In the genomic region with DNA sequence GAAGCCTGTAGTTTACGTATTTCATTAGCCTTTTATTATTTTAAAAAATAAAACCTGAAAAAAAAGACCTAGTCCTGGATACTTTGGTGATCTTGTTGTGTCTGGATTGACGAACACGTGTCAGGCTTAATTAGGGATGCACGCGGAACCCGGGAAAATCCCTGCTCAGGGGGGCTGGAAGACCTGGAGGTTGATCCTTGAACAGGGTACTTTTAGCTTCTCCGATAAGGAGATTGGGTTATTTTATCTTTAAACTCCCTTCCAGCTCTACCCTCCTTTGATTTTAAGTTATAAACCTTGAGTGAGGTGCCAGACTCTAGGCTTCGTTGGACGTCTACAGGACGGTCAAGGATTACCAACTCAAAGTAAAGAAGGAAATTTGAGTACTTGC, we compare ENCODE assay signal across 8 cellular contexts. TPM values are rescaled to one million over a fixed set of nuclear protein-coding genes. Genes with fewer than 3 reads are reported as not detected.
DNase-seq lines count a peak whose midpoint lies in the region; ATAC-seq and TF ChIP-seq lines count a peak whose summit lies in the region.

No MANE protein-coding gene starts in this region.

- no peaks in the 10 kb centered on the region for H4K20me1 ChIP-seq in BLaER1 treated with 17β-estradiol and CSF1 and Interleukin-3, amounts not matched to agents 10 nM and 100 nM
- no peaks in the 10 kb centered on the region for H4K20me1 ChIP-seq in fibroblast of lung (ENCODE audit: control insufficient read depth, extremely low read depth, insufficient read depth, low read length)

- peaks cover 14 to 28% (median 17%) of the 10 kb centered on the region in 10 experiments for H3K4me1 ChIP-seq in BLaER1 treated with 17β-estradiol and CSF1 and Interleukin-3, amounts not matched to agents 10 nM and 100 nM
- peaks cover 5% of the 10 kb centered on the region for H3K4me1 ChIP-seq in NT2/D1 (ENCODE audit: insufficient read depth, insufficient read length)
- peaks cover 7% of the 10 kb centered on the region for H3K4me1 ChIP-seq in fibroblast of lung (ENCODE audit: control insufficient read depth, extremely low read depth, insufficient read depth, low read length)
- no peaks in the 10 kb centered on the region for H3K4me1 ChIP-seq in parathyroid adenoma

- ATAC-seq in GM21526 (IDR thresholded peaks at IDR 0.05; ENCODE audit: low FRiP score, unreplicated experiment) = peak; percentile 18

- H3K79me2 ChIP-seq in fibroblast of lung (ENCODE audit: control insufficient read depth, insufficient read depth, low read length) (peaks cover 10% of the 10 kb centered on the region), parathyroid adenoma (peaks cover 3% of the 10 kb centered on the region)

- DNase-seq in NT2/D1 (ENCODE audit: low read depth, low spot score) = peak; percentile 20
- DNase-seq in fibroblast of lung (ENCODE audit: low read depth in 2 of 2) = no peak
- DNase-seq in NCI-H187 treated with DMSO at 0.1 percent for 48 hours (lab: John Stamatoyannopoulos, UW) = no peak
- DNase-seq in stimulated activated CD4-positive, alpha-beta T cell treated with anti-CD3 and anti-CD28 coated beads, Interleukin-1b, Interleukin-23, amount 100 ng/mL, for 48 hours = no peak
- DNase-seq in NCI-H1417 treated with DMSO at 0.1 percent for 48 hours (lab: John Stamatoyannopoulos, UW) = no peak

- peak overlapping the region; percentile 77 to 97 (median 87) for H3K4me3 ChIP-seq in BLaER1 treated with 17β-estradiol and CSF1 and Interleukin-3, amounts not matched to agents 10 nM and 100 nM
- peak overlapping the region; percentile 64 for H3K4me3 ChIP-seq in NT2/D1 (ENCODE audit: insufficient read length, low read depth)
- H3K4me3 ChIP-seq in fibroblast of lung (replicated peaks in 1 of 4; ENCODE audit: control extremely low read depth in 1 of 4, insufficient read depth in 1 of 4, low read depth in 3 of 4, low read length in 4 of 4) = peak overlapping the region; percentile 52 to 92 (median 92)
- H3K4me3 ChIP-seq in parathyroid adenoma (ENCODE audit: low read depth, low read length) = peak overlapping the region; percentile 94

- H3K4me2 ChIP-seq in BLaER1 treated with 17β-estradiol and CSF1 and Interleukin-3, amounts not matched to agents 10 nM and 100 nM = peak overlapping the region; percentile 68 to 88 (median 84)
- H3K4me2 ChIP-seq in fibroblast of lung (ENCODE audit: extremely low read depth, insufficient read depth, low read length) = peak overlapping the region; percentile 92
- H3K4me2 ChIP-seq in parathyroid adenoma (ENCODE audit: low read length) = peak overlapping the region; percentile 96

- H3K27ac ChIP-seq in BLaER1 treated with 17β-estradiol and CSF1 and Interleukin-3, amounts not matched to agents 10 nM and 100 nM = peak overlapping the region in 6 of 11 experiments; percentile 35 to 90 (median 62); a peak in 8 of 22 replicates
- H3K27ac ChIP-seq in fibroblast of lung (ENCODE audit: insufficient read depth, low read length) (peak overlapping the region; percentile 39), parathyroid adenoma (peak overlapping the region; percentile 20)

- no peaks in the 10 kb centered on the region for H3K27me3 ChIP-seq in BLaER1 treated with 17β-estradiol and CSF1 and Interleukin-3, amounts not matched to agents 10 nM and 100 nM
- no peaks in the 10 kb centered on the region for H3K27me3 ChIP-seq in NT2/D1 (ENCODE audit: insufficient read depth, insufficient read length)
- H3K27me3 ChIP-seq in fibroblast of lung (ENCODE audit: control insufficient read depth, insufficient read depth, low read length) = no peaks in the 10 kb centered on the region
- H3K27me3 ChIP-seq in parathyroid adenoma (ENCODE audit: control insufficient read depth, insufficient read depth, low read length) = no peaks in the 10 kb centered on the region

- peaks cover 17 to 52% (median 33%) of the 10 kb centered on the region in 11 experiments for H3K36me3 ChIP-seq in BLaER1 treated with 17β-estradiol and CSF1 and Interleukin-3, amounts not matched to agents 10 nM and 100 nM
- peaks cover 42% of the 10 kb centered on the region for H3K36me3 ChIP-seq in NT2/D1 (ENCODE audit: insufficient read depth, insufficient read length, low read length)
- peaks cover 2% of the 10 kb centered on the region for H3K36me3 ChIP-seq in fibroblast of lung (ENCODE audit: control insufficient read depth, insufficient read depth, low read length)
- H3K36me3 ChIP-seq in parathyroid adenoma (ENCODE audit: control insufficient read depth, insufficient read depth, low read length) = no peaks in the 10 kb centered on the region

- H2AFZ ChIP-seq in fibroblast of lung (ENCODE audit: low read length) (peak overlapping the region; percentile 99), parathyroid adenoma (peak overlapping the region; percentile 95)

- TF ChIP-seq CTCF in fibroblast of lung (conservative IDR thresholded peaks at IDR 0.05 in 1 of 2, IDR thresholded peaks at IDR 0.05 in 1 of 2; ENCODE audit: low read depth in 1 of 2, low read length in 2 of 2) (no peak), parathyroid adenoma (IDR thresholded peaks at IDR 0.05) (no peak)

- H3K9me3 ChIP-seq in BLaER1 treated with 17β-estradiol and CSF1 and Interleukin-3, amounts not matched to agents 10 nM and 100 nM (replicated peaks in 1 of 11) = peaks cover 7 to 18% (median 12%) of the 10 kb centered on the region in 11 experiments
- H3K9me3 ChIP-seq in NT2/D1 (ENCODE audit: insufficient read depth, low read length) (0 out of 2 replicates have a peak, but pooled peaks cover 2% of the 10 kb centered on the region), fibroblast of lung (ENCODE audit: control insufficient read depth, insufficient read depth, low read depth, low read length) (no peaks in the 10 kb centered on the region), parathyroid adenoma (ENCODE audit: control insufficient read depth, low read length) (no peaks in the 10 kb centered on the region)

- H3K9ac ChIP-seq in BLaER1 treated with 17β-estradiol and CSF1 and Interleukin-3, amounts not matched to agents 10 nM and 100 nM = peak overlapping the region; percentile 10 to 94 (median 88); a peak in 15 of 22 replicates
- peak overlapping the region; percentile 70 for H3K9ac ChIP-seq in NT2/D1 (ENCODE audit: insufficient read length, low read depth)
- peak overlapping the region; percentile 24 for H3K9ac ChIP-seq in fibroblast of lung (ENCODE audit: insufficient read depth, low read length)
- no peak overlapping the region for H3K9ac ChIP-seq in parathyroid adenoma

RNA-seq across cellular contexts. Expression of gene ZNF691, which starts 0.6 kb away (rescaled TPM):
- total RNA-seq in fibroblast of lung = 9.0 and 11.1 TPM in 2 replicates
- 5.8 TPM in 2 replicates for polyA plus RNA-seq in fibroblast of lung
- polyA plus RNA-seq in fibroblast of lung (2012) = 4.1 and 4.6 TPM in 2 replicates
- 1.3 and 10.6 TPM in 2 replicates for polyA minus RNA-seq in fibroblast of lung (ENCODE audit: low replicate concordance)

RNA-seq across cellular contexts. Expression of gene SVBP, which starts 28.7 kb away (rescaled TPM):
- total RNA-seq in fibroblast of lung = 21.6 and 24.9 TPM in 2 replicates
- 20.9 and 33.4 TPM in 2 replicates for polyA plus RNA-seq in fibroblast of lung
- 21.5 and 30.2 TPM in 2 replicates for polyA plus RNA-seq in fibroblast of lung (2012)
- not detected in 2 replicates for polyA minus RNA-seq in fibroblast of lung (ENCODE audit: low replicate concordance)

RNA-seq across cellular contexts. Expression of gene ERMAP, which starts 28.9 kb away (rescaled TPM):
- total RNA-seq in fibroblast of lung = 17.2 and 37.2 TPM in 2 replicates
- 16.3 and 19.4 TPM in 2 replicates for polyA plus RNA-seq in fibroblast of lung
- 8.3 and 9.4 TPM in 2 replicates for polyA plus RNA-seq in fibroblast of lung (2012)
- polyA minus RNA-seq in fibroblast of lung (ENCODE audit: low replicate concordance) = 11.4 and 13.2 TPM in 2 replicates
